1 cellular context compared by ENCODE assay signal in the genomic region with DNA sequence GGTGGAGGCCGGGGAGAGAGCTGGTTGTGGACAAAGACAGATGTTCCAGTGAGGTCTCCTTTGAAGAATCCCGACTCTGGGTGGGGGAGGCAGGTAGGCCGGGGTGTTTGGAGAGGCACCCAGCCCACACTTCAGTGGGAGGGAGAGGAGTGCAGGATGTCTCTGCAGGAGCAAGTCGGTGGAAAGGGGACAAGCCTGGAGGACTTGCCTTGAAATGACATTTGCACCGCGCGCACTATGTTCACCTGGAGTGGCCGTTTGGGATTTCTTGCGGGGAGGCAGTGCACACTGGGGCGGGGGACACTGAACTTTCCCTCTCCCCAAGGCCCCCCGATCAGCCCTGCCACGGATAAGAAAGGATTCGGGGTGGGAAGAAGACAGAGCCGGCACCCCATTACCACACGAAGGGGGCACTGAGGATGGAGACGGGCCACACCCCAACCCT.
A peak's percentile ranks its signal among the peaks of the same experiment; 100 is the strongest.
TF ChIP-seq lines count a peak whose summit lies in the region.

No MANE protein-coding gene starts in this region.

TF ChIP-seq in H1, 55 proteins besides CTCF, POLR2A, EP300 and RAD21:
- TF ChIP-seq ASH2L (IDR thresholded peaks at IDR 0.05; ENCODE audit: low read length), result no peak
- no peak for TF ChIP-seq CREB1 (IDR thresholded peaks at IDR 0.05)
- TF ChIP-seq EZH2 (IDR thresholded peaks at IDR 0.05; ENCODE audit: low read depth, low read length, severe bottlenecking), result peak; percentile 74
- TF ChIP-seq HDAC2 (IDR thresholded peaks at IDR 0.05; ENCODE audit: borderline replicate concordance in 1 of 2, low read depth in 2 of 2, low read length in 2 of 2), result no peak
- TF ChIP-seq SUZ12 (IDR thresholded peaks at IDR 0.05; ENCODE audit: low read length), result peak; percentile 57
